1 cellular context compared by ENCODE assay signal in genomic region chr1:183734600-183735036, GRCh38.
TF ChIP-seq lines count a peak whose summit lies in the region.

No MANE protein-coding gene starts in this region.

TF ChIP-seq in WTC11, 78 proteins besides CTCF, POLR2A, EP300 and RAD21 (continued from another document):
- TF ChIP-seq KAT7 (CRISPR knock-in tag; IDR thresholded peaks at IDR 0.05; ENCODE audit: borderline replicate concordance), result no peak
- no peak for TF ChIP-seq IRF1 (CRISPR knock-in tag; IDR thresholded peaks at IDR 0.05)
- TF ChIP-seq, protein P1, sequence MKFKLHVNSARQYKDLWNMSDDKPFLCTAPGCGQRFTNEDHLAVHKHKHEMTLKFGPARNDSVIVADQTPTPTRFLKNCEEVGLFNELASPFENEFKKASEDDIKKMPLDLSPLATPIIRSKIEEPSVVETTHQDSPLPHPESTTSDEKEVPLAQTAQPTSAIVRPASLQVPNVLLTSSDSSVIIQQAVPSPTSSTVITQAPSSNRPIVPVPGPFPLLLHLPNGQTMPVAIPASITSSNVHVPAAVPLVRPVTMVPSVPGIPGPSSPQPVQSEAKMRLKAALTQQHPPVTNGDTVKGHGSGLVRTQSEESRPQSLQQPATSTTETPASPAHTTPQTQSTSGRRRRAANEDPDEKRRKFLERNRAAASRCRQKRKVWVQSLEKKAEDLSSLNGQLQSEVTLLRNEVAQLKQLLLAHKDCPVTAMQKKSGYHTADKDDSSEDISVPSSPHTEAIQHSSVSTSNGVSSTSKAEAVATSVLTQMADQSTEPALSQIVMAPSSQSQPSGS (CRISPR knock-in tag; IDR thresholded peaks at IDR 0.05; ENCODE audit: borderline replicate concordance, low read depth), result no peak
- TF ChIP-seq NR3C1 (CRISPR knock-in tag; conservative IDR thresholded peaks at IDR 0.05; ENCODE audit: low read depth), result no peak
- TF ChIP-seq SMAD4 (CRISPR knock-in tag; IDR thresholded peaks at IDR 0.05), result no peak
- TF ChIP-seq, protein P2, sequence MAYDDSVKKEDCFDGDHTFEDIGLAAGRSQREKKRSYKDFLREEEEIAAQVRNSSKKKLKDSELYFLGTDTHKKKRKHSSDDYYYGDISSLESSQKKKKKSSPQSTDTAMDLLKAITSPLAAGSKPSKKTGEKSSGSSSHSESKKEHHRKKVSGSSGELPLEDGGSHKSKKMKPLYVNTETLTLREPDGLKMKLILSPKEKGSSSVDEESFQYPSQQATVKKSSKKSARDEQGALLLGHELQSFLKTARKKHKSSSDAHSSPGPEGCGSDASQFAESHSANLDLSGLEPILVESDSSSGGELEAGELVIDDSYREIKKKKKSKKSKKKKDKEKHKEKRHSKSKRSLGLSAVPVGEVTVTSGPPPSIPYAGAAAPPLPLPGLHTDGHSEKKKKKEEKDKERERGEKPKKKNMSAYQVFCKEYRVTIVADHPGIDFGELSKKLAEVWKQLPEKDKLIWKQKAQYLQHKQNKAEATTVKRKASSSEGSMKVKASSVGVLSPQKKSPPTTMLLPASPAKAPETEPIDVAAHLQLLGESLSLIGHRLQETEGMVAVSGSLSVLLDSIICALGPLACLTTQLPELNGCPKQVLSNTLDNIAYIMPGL (CRISPR knock-in tag; IDR thresholded peaks at IDR 0.05), result no peak
- TF ChIP-seq SP1 (CRISPR knock-in tag; conservative IDR thresholded peaks at IDR 0.05), result no peak
- no peak for TF ChIP-seq CBFB (CRISPR knock-in tag; IDR thresholded peaks at IDR 0.05; ENCODE audit: low read depth)
- TF ChIP-seq, protein P3, sequence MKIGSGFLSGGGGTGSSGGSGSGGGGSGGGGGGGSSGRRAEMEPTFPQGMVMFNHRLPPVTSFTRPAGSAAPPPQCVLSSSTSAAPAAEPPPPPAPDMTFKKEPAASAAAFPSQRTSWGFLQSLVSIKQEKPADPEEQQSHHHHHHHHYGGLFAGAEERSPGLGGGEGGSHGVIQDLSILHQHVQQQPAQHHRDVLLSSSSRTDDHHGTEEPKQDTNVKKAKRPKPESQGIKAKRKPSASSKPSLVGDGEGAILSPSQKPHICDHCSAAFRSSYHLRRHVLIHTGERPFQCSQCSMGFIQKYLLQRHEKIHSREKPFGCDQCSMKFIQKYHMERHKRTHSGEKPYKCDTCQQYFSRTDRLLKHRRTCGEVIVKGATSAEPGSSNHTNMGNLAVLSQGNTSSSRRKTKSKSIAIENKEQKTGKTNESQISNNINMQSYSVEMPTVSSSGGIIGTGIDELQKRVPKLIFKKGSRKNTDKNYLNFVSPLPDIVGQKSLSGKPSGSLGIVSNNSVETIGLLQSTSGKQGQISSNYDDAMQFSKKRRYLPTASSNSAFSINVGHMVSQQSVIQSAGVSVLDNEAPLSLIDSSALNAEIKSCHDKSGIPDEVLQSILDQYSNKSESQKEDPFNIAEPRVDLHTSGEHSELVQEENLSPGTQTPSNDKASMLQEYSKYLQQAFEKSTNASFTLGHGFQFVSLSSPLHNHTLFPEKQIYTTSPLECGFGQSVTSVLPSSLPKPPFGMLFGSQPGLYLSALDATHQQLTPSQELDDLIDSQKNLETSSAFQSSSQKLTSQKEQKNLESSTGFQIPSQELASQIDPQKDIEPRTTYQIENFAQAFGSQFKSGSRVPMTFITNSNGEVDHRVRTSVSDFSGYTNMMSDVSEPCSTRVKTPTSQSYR (CRISPR knock-in tag; IDR thresholded peaks at IDR 0.05), result no peak
- TF ChIP-seq ZNF138 (CRISPR knock-in tag; conservative IDR thresholded peaks at IDR 0.05), result no peak
TF ChIP-seq in WTC11: peak in this region for 0.
